ENCODE assay signal across 8 cellular contexts in genomic region chr4:15002659-15003440, GRCh38. TPM values are rescaled to one million over a fixed set of nuclear protein-coding genes. Genes with fewer than 3 reads are reported as not detected.
DNase-seq lines count a peak whose midpoint lies in the region; ATAC-seq and TF ChIP-seq lines count a peak whose summit lies in the region.

No MANE protein-coding gene starts in this region.

- H3K4me1 ChIP-seq in NT2/D1 (ENCODE audit: insufficient read depth, insufficient read length), result no peaks in the 10 kb centered on the region

- peak overlapping the region; percentile 82 for H3K4me3 Mint-ChIP-seq in endothelial cell (ENCODE audit: unreplicated experiment)

- H3K27me3 Mint-ChIP-seq in endothelial cell (ENCODE audit: unreplicated experiment), result peaks cover 8% of the 10 kb centered on the region

- H3K27me3 ChIP-seq in NT2/D1 (ENCODE audit: insufficient read depth, insufficient read length), result no peaks in the 10 kb centered on the region

- peaks cover 7% of the 10 kb centered on the region for H3K36me3 ChIP-seq in NT2/D1 (ENCODE audit: insufficient read depth, insufficient read length, low read length)

- no peaks in the 10 kb centered on the region for H3K9me3 ChIP-seq in NT2/D1 (ENCODE audit: insufficient read depth, low read length)

- H3K9ac ChIP-seq in NT2/D1 (ENCODE audit: insufficient read length, low read depth), result peak overlapping the region; percentile 93

- peaks cover 5% of the 10 kb centered on the region for H3K36me3 Mint-ChIP-seq in endothelial cell (ENCODE audit: low read depth, unreplicated experiment)

- ATAC-seq in HG03378 (IDR thresholded peaks at IDR 0.05; ENCODE audit: unreplicated experiment), result peak; percentile 21

- H3K4me3 ChIP-seq in NT2/D1 (ENCODE audit: insufficient read length, low read depth), result peak overlapping the region; percentile 84

- peak; percentile 43 to 53 for DNase-seq in AML-193 (lab: John Stamatoyannopoulos, UW)
- DNase-seq in GM19238 (ENCODE audit: insufficient read length, low spot score), result peak; percentile 56
- DNase-seq in NT2/D1 (ENCODE audit: low read depth, low spot score), result no peak
- DNase-seq in activated CD8-positive, alpha-beta memory T cell treated with anti-CD3 and anti-CD28 coated beads, Interleukin-2, amount 50 U/mL, for 4 hours, result peak; percentile 85
- DNase-seq in endothelial cell (ENCODE audit: low spot score), result peak; percentile 66
- DNase-seq in midbrain (lab: John Stamatoyannopoulos, UW), result peak; percentile 80
- DNase-seq in stimulated activated CD8-positive, alpha-beta memory T cell treated with anti-CD3 and anti-CD28 coated beads, Interleukin-2, amount 100 ng/mL, for 1 hour (ENCODE audit: low read depth in 2 of 2), result peak; percentile 64 to 69

- H3K4me1 Mint-ChIP-seq in endothelial cell (ENCODE audit: unreplicated experiment), result peaks cover 17% of the 10 kb centered on the region

- TF ChIP-seq CTCF in endothelial cell (IDR thresholded peaks at IDR 0.05; ENCODE audit: unreplicated experiment), result no peak

- H3K9me3 Mint-ChIP-seq in endothelial cell (ENCODE audit: unreplicated experiment), result no peaks in the 10 kb centered on the region

- H3K27ac Mint-ChIP-seq in endothelial cell (ENCODE audit: unreplicated experiment), result no peak overlapping the region

RNA-seq across cellular contexts. Expression of gene CPEB2, which starts 0.6 kb away (rescaled TPM):
- 14.9 TPM for total RNA-seq in endothelial cell (ENCODE audit: unreplicated experiment)
